2 cellular contexts compared by ENCODE assay signal in genomic region chr2:230008708-230009066, GRCh38.
TF ChIP-seq lines count a peak whose summit lies in the region.

No MANE protein-coding gene starts in this region.

TF ChIP-seq in A549, 52 proteins besides CTCF, POLR2A, EP300 and RAD21 (continued from another document):
- TF ChIP-seq ELK1 (IDR thresholded peaks at IDR 0.05; ENCODE audit: low read depth, low read length), result no peak
- TF ChIP-seq HOXA7 (CRISPR knock-in tag; IDR thresholded peaks at IDR 0.05), result no peak
- TF ChIP-seq HES2 (IDR thresholded peaks at IDR 0.05), result no peak
- no peak for TF ChIP-seq EHF (CRISPR knock-in tag; IDR thresholded peaks at IDR 0.05)
- no peak for TF ChIP-seq PBX3 (IDR thresholded peaks at IDR 0.05)
- no peak for TF ChIP-seq ZC3H11A (IDR thresholded peaks at IDR 0.05)
- no peak for TF ChIP-seq RFX5 (IDR thresholded peaks at IDR 0.05)
- no peak for TF ChIP-seq KDM1A (IDR thresholded peaks at IDR 0.05; ENCODE audit: low read depth)
- no peak for TF ChIP-seq CBX2 (IDR thresholded peaks at IDR 0.05; ENCODE audit: borderline replicate concordance, low read depth)
- TF ChIP-seq ESRRA (IDR thresholded peaks at IDR 0.05; ENCODE audit: borderline replicate concordance, low read length), result no peak
- no peak for TF ChIP-seq FOSL2 (IDR thresholded peaks at IDR 0.05)
- no peak for TF ChIP-seq FOSL2 (CRISPR knock-in tag; IDR thresholded peaks at IDR 0.05)
- no peak for TF ChIP-seq NFE2L2 (conservative IDR thresholded peaks at IDR 0.05; ENCODE audit: low read length)

TF ChIP-seq in WTC11, 78 proteins besides CTCF, POLR2A, EP300 and RAD21 (continued from another document):
- TF ChIP-seq ZNF532 (CRISPR knock-in tag; IDR thresholded peaks at IDR 0.05; ENCODE audit: borderline replicate concordance) (no peak), SMAD3 (CRISPR knock-in tag; IDR thresholded peaks at IDR 0.05; ENCODE audit: borderline replicate concordance) (no peak), USF1 (CRISPR knock-in tag; IDR thresholded peaks at IDR 0.05) (no peak), ESRRA (CRISPR knock-in tag; IDR thresholded peaks at IDR 0.05; ENCODE audit: borderline replicate concordance) (no peak), OVOL2 (CRISPR knock-in tag; IDR thresholded peaks at IDR 0.05; ENCODE audit: borderline replicate concordance) (no peak), JAZF1 (CRISPR knock-in tag; IDR thresholded peaks at IDR 0.05) (no peak)
